Comparison of ENCODE assay signal across 8 cellular contexts in genomic region chr12:107760817-107761501, GRCh38. TPM values are rescaled to one million over a fixed set of nuclear protein-coding genes. Genes with fewer than 3 reads are reported as not detected.
DNase-seq lines count a peak whose midpoint lies in the region; ATAC-seq and TF ChIP-seq lines count a peak whose summit lies in the region.

A gene with protein sequence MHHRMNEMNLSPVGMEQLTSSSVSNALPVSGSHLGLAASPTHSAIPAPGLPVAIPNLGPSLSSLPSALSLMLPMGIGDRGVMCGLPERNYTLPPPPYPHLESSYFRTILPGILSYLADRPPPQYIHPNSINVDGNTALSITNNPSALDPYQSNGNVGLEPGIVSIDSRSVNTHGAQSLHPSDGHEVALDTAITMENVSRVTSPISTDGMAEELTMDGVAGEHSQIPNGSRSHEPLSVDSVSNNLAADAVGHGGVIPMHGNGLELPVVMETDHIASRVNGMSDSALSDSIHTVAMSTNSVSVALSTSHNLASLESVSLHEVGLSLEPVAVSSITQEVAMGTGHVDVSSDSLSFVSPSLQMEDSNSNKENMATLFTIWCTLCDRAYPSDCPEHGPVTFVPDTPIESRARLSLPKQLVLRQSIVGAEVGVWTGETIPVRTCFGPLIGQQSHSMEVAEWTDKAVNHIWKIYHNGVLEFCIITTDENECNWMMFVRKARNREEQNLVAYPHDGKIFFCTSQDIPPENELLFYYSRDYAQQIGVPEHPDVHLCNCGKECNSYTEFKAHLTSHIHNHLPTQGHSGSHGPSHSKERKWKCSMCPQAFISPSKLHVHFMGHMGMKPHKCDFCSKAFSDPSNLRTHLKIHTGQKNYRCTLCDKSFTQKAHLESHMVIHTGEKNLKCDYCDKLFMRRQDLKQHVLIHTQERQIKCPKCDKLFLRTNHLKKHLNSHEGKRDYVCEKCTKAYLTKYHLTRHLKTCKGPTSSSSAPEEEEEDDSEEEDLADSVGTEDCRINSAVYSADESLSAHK (minus strand): TSS chr12:107761137. CDS start chr12:107760515, 622 bp downstream.

- H3K36me3 ChIP-seq in SK-N-SH (replicated peaks in 1 of 2; ENCODE audit: control insufficient read depth in 1 of 2, insufficient read depth in 2 of 2, low read length in 1 of 2) (peaks cover 21 to 26% of the 10 kb centered on the region in 2 experiments), testis (ENCODE audit: low read depth, missing control alignments) (no peaks in the 10 kb centered on the region)

- H3K27me3 ChIP-seq in SK-N-SH (ENCODE audit: insufficient read depth) (no peaks in the 10 kb centered on the region), testis (no peaks in the 10 kb centered on the region)

- POLR2A ChIA-PET in SK-N-SH (lab: Yijun Ruan, JAX): no interaction called here

- H3K9me3 ChIP-seq in SK-N-SH: no peaks in the 10 kb centered on the region
- no peaks in the 10 kb centered on the region for H3K9me3 ChIP-seq in testis

- peak within 1 kb of the TSS; percentile 91 for H3K27ac Mint-ChIP-seq in activated naive CD4-positive, alpha-beta T cell treated with anti-CD3 and anti-CD28 coated beads, Interleukin-2, amount 50 U/mL, for 24 hours

- peaks cover 2% of the 10 kb centered on the region for H3K36me3 Mint-ChIP-seq in activated naive CD4-positive, alpha-beta T cell treated with anti-CD3 and anti-CD28 coated beads, Interleukin-2, amount 50 U/mL, for 24 hours

- H3F3A ChIP-seq in SK-N-SH (replicated peaks; ENCODE audit: insufficient read depth): peaks cover 4% of the 10 kb centered on the region

- H3K27ac ChIP-seq in SK-N-SH (ENCODE audit: low read depth in 2 of 2, low read length in 1 of 2) (peak within 1 kb of the TSS; percentile 71 to 74), testis (peak within 1 kb of the TSS; percentile 56 to 68)

- WGBS in SK-N-SH (ENCODE audit: low lambda C conversion rate): 0% methylated on average over 25 of the region's 83 CpGs
- WGBS in testis, 2 donors: 0% methylated on average over 16 to 70 of the region's 83 CpGs

- H3K4me3 Mint-ChIP-seq in activated naive CD4-positive, alpha-beta T cell treated with anti-CD3 and anti-CD28 coated beads, Interleukin-2, amount 50 U/mL, for 24 hours: peak within 1 kb of the TSS; percentile 94

- peak; percentile 64 for TF ChIP-seq RAD21 in SK-N-SH (IDR thresholded peaks at IDR 0.05; ENCODE audit: low read length)

- peaks cover 26% of the 10 kb centered on the region for H3K4me1 Mint-ChIP-seq in activated naive CD4-positive, alpha-beta T cell treated with anti-CD3 and anti-CD28 coated beads, Interleukin-2, amount 50 U/mL, for 24 hours

- peak; percentile 32 for TF ChIP-seq POLR2A in testis (IDR thresholded peaks at IDR 0.05)

- intact Hi-C loops in testis (cut with DNase I; ENCODE audit: low total_unique reads): no loop called here

- CTCF ChIA-PET in SK-N-SH (lab: Yijun Ruan, JAX): interaction anchor here (0.8 to 9.0 kb wide), 6 partner anchors 82 to 158 kb away, joined by 3 to 68 read pairs (median 3); no protein-coding TSS in a partner anchor

- peak within 1 kb of the TSS; percentile 82 to 89 for H3K4me3 ChIP-seq in SK-N-SH (ENCODE audit: low read depth in 2 of 2, low read length in 1 of 2)
- H3K4me3 ChIP-seq in testis: peak within 1 kb of the TSS; percentile 77

- no peaks in the 10 kb centered on the region for H3K9me2 ChIP-seq in SK-N-SH

- peak within 1 kb of the TSS; percentile 94 for H3K4me2 ChIP-seq in SK-N-SH

- TF ChIP-seq EP300 in SK-N-SH (IDR thresholded peaks at IDR 0.05; ENCODE audit: borderline replicate concordance in 1 of 2, low read depth in 1 of 2, low read length in 1 of 2): no peak; a peak in 1 of 4 replicates

- peaks cover 24% of the 10 kb centered on the region for H4K20me1 ChIP-seq in SK-N-SH (ENCODE audit: insufficient read depth)

- H3K9me3 Mint-ChIP-seq in activated naive CD4-positive, alpha-beta T cell treated with anti-CD3 and anti-CD28 coated beads, Interleukin-2, amount 50 U/mL, for 24 hours: no peaks in the 10 kb centered on the region

- no peaks in the 10 kb centered on the region for H3K27me3 Mint-ChIP-seq in activated naive CD4-positive, alpha-beta T cell treated with anti-CD3 and anti-CD28 coated beads, Interleukin-2, amount 50 U/mL, for 24 hours

- H3K4me1 ChIP-seq in SK-N-SH (ENCODE audit: control insufficient read depth in 1 of 2, insufficient read depth in 2 of 2, low read depth in 1 of 2, low read length in 1 of 2) (peaks cover 10 to 15% of the 10 kb centered on the region in 2 experiments; a peak in 2 of 4 replicates), testis (peaks cover 15% of the 10 kb centered on the region)

- H2AFZ ChIP-seq in SK-N-SH (ENCODE audit: low read depth): peak within 1 kb of the TSS; percentile 100

- peak within 1 kb of the TSS; percentile 90 for H3K9ac ChIP-seq in SK-N-SH

- peak; percentile 96 for ATAC-seq in HG02588 (IDR thresholded peaks at IDR 0.05; ENCODE audit: unreplicated experiment)
- peak; percentile 97 for ATAC-seq in omental fat pad (ENCODE audit: low FRiP score)

- H3K79me2 ChIP-seq in SK-N-SH (ENCODE audit: insufficient read depth): peaks cover 47% of the 10 kb centered on the region

- TF ChIP-seq CTCF in GM10266 (IDR thresholded peaks at IDR 0.05; ENCODE audit: control insufficient read depth, insufficient read depth, low read depth, missing control alignments) (peak; percentile 77), SK-N-SH (IDR thresholded peaks at IDR 0.05) (peak; percentile 31), omental fat pad (IDR thresholded peaks at IDR 0.05) (no peak), testis (IDR thresholded peaks at IDR 0.05) (peak in 2 of 3 experiments; percentile 14 to 32)

- DNase-seq in GM10266 (ENCODE audit: extremely low spot score): peak; percentile 99
- DNase-seq in NCI-H1048 (lab: John Stamatoyannopoulos, UW): peak; percentile 76
- peak; percentile 99 for DNase-seq in SK-N-SH
- peak; percentile 47 for DNase-seq in glomerular endothelial cell (ENCODE audit: extremely low read depth, low read depth, low spot score)
- peak; percentile 71 for DNase-seq in omental fat pad (ENCODE audit: low spot score)
- DNase-seq in testis: peak; percentile 95

TF ChIP-seq in SK-N-SH, 30 proteins besides CTCF, POLR2A, EP300 and RAD21 (continues in another document):
- TF ChIP-seq ELF1 (IDR thresholded peaks at IDR 0.05) (peak; percentile 90), NFIC (IDR thresholded peaks at IDR 0.05; ENCODE audit: borderline replicate concordance) (no peak), CHD2 (IDR thresholded peaks at IDR 0.05; ENCODE audit: low read length, partially characterized antibody) (peak; percentile 97), GABPA (IDR thresholded peaks at IDR 0.05; ENCODE audit: low read depth) (peak; percentile 68), TCF12 (IDR thresholded peaks at IDR 0.05) (no peak), FOXM1 (IDR thresholded peaks at IDR 0.05; ENCODE audit: low read depth) (no peak), TAF1 (IDR thresholded peaks at IDR 0.05; ENCODE audit: borderline replicate concordance, low read depth, low read length) (peak; percentile 61; the same call in 1 of the 2 replicates), FOSL2 (IDR thresholded peaks at IDR 0.05; ENCODE audit: borderline replicate concordance, low read depth) (no peak), EZH2phosphoT487 (IDR thresholded peaks at IDR 0.05; ENCODE audit: borderline replicate concordance, low read depth) (no peak), PBX3 (IDR thresholded peaks at IDR 0.05) (no peak), JUND (IDR thresholded peaks at IDR 0.05) (no peak), RCOR1 (IDR thresholded peaks at IDR 0.05; ENCODE audit: low read length) (no peak), GATA2 (CRISPR knock-in tag; IDR thresholded peaks at IDR 0.05) (no peak), USF2 (IDR thresholded peaks at IDR 0.05; ENCODE audit: borderline replicate concordance, low read depth, low read length) (no peak), YY1 (IDR thresholded peaks at IDR 0.05; ENCODE audit: low read depth) (no peak), SMC3 (IDR thresholded peaks at IDR 0.05; ENCODE audit: low read depth, low read length) (peak; percentile 50; the same call in 1 of the 2 replicates)

RNA-seq across cellular contexts. Expression of the gene that starts here (rescaled TPM):
- 22.1 and 27.9 TPM in 2 replicates for polyA plus RNA-seq in SK-N-SH (2012; rRNA removed)
- polyA plus RNA-seq in SK-N-SH (2012; cell fraction: cytosol; rRNA removed): 22.0 and 24.6 TPM in 2 replicates
- 24.2 and 36.7 TPM in 2 replicates for polyA plus RNA-seq in SK-N-SH (2012; cell fraction: nucleus; rRNA removed)
- 25.4 and 27.7 TPM in 2 replicates for total RNA-seq in glomerular endothelial cell
- total RNA-seq in omental fat pad: 10 to 100 TPM; 25.0 to 45.3 (median 29.9) TPM
- 10 to 100 TPM; 35.6 to 36.9 TPM for total RNA-seq in testis
- polyA plus RNA-seq in testis (ENCODE audit: insufficient read depth, low read depth, low replicate concordance): 31.1 TPM

Comparison
In these comparisons a context has a peak if more than half of its experiments do, and no peak if none do; other contexts are left out.
1. Peak in every context shown above with its lines: DNase-seq, ATAC-seq, H3K4me3 ChIP-seq and H3K27ac ChIP-seq.
2. DNase-seq: peak in every context shown above with its lines; median percentile 99 in GM10266; 99 in SK-N-SH; 95 in testis; 76 in NCI-H1048; 71 in omental fat pad; 47 in glomerular endothelial cell.
3. CTCF ChIP-seq: peak in GM10266 (single experiment), SK-N-SH (single experiment) and testis (2 of 3); none in omental fat pad (0 of 3).